In genomic region chr1:48225579-48225978, GRCh38 we compare ENCODE assay signal across 19 cellular contexts. TPM values are rescaled to one million over a fixed set of nuclear protein-coding genes. Genes with fewer than 3 reads are reported as not detected.
A peak's percentile ranks its signal among the peaks of the same experiment; 100 is the strongest.
DNase-seq lines count a peak whose midpoint lies in the region; ATAC-seq, FAIRE-seq and TF ChIP-seq lines count a peak whose summit lies in the region.
"Had no signal": no experiment of that assay in that cellular context is flagged by ENCODE, and none has a peak within 500 bp of the region (broad histone marks: within the 10 kb centered on the region; RNA-seq: fewer than 3 reads in every experiment).

No MANE protein-coding gene starts in this region.

- H3K27ac Mint-ChIP-seq in natural killer cell (peak overlapping the region; percentile 7 to 30), immature natural killer cell (peak overlapping the region; percentile 1 to 58 (median 18))
- H3K27ac Mint-ChIP-seq in natural killer cell treated with Interleukin-12 subunit alpha and Interleukin-12 subunit beta and Interleukin-15 and Interleukin-18, amount 100 ng/mL, for 72 hours = no peak overlapping the region
- H3K27ac Mint-ChIP-seq: GM23338 had no signal

- intact Hi-C loops in natural killer cell (cut with micrococcal nuclease) = no loop called here

- H3K36me3 ChIP-seq in bronchial epithelial cell (ENCODE audit: control insufficient read depth, insufficient read depth, low read length) = no peaks in the 10 kb centered on the region
- H3K36me3 ChIP-seq: BE2C had no signal

- H3K9me3 Mint-ChIP-seq in natural killer cell = no peaks in the 10 kb centered on the region
- no peaks in the 10 kb centered on the region for H3K9me3 Mint-ChIP-seq in natural killer cell treated with Interleukin-12 subunit alpha and Interleukin-12 subunit beta and Interleukin-15 and Interleukin-18, amount 100 ng/mL, for 72 hours
- no peaks in the 10 kb centered on the region for H3K9me3 Mint-ChIP-seq in immature natural killer cell
- H3K9me3 Mint-ChIP-seq: CD4-positive, alpha-beta T cell; GM23338 had no signal

- ATAC-seq in natural killer cell = peak in 1 of 3 donors; percentile 27
- ATAC-seq in natural killer cell treated with Interleukin-12 subunit alpha and Interleukin-12 subunit beta and Interleukin-15 and Interleukin-18, amount 100 ng/mL, for 72 hours = no peak
- no peak for ATAC-seq in HG02885 (IDR thresholded peaks at IDR 0.05; ENCODE audit: poor library complexity, unreplicated experiment)
- ATAC-seq: GM23338, HCT116 had no signal

- TF ChIP-seq CTCF in natural killer cell (IDR thresholded peaks at IDR 0.05) (no peak), bronchial epithelial cell (IDR thresholded peaks at IDR 0.05; ENCODE audit: insufficient read depth, low read length, severe bottlenecking) (no peak)

- H3K36me3 Mint-ChIP-seq in natural killer cell (no peaks in the 10 kb centered on the region), immature natural killer cell (peaks cover 0 to 4% (median 0%) of the 10 kb centered on the region in 3 donors)
- no peaks in the 10 kb centered on the region for H3K36me3 Mint-ChIP-seq in natural killer cell treated with Interleukin-12 subunit alpha and Interleukin-12 subunit beta and Interleukin-15 and Interleukin-18, amount 100 ng/mL, for 72 hours

- FAIRE-seq in bronchial epithelial cell (lab: Jason Lieb, UNC) = peak; percentile 88
- FAIRE-seq: A204.1 had no signal

- H3K4me1 Mint-ChIP-seq in natural killer cell (peaks cover 14 to 16% of the 10 kb centered on the region in 2 donors), immature natural killer cell (peaks cover 19 to 21% of the 10 kb centered on the region in 2 donors)
- peaks cover 14 to 19% of the 10 kb centered on the region in 2 donors for H3K4me1 Mint-ChIP-seq in natural killer cell treated with Interleukin-12 subunit alpha and Interleukin-12 subunit beta and Interleukin-15 and Interleukin-18, amount 100 ng/mL, for 72 hours (ENCODE audit: low read depth in 2 of 2)

- peak overlapping the region; percentile 0 for H3K4me3 Mint-ChIP-seq in natural killer cell
- H3K4me3 Mint-ChIP-seq in natural killer cell treated with Interleukin-12 subunit alpha and Interleukin-12 subunit beta and Interleukin-15 and Interleukin-18, amount 100 ng/mL, for 72 hours = no peak overlapping the region
- peak overlapping the region; percentile 4 to 36 (median 25) for H3K4me3 Mint-ChIP-seq in immature natural killer cell
- H3K4me3 Mint-ChIP-seq: CD4-positive, alpha-beta T cell; GM23338 had no signal

- no peaks in the 10 kb centered on the region for H3K27me3 Mint-ChIP-seq in natural killer cell (ENCODE audit: low read depth in 2 of 2)
- H3K27me3 Mint-ChIP-seq in natural killer cell treated with Interleukin-12 subunit alpha and Interleukin-12 subunit beta and Interleukin-15 and Interleukin-18, amount 100 ng/mL, for 72 hours = no peaks in the 10 kb centered on the region
- peaks cover 0 to 1% (median 1%) of the 10 kb centered on the region in 3 donors for H3K27me3 Mint-ChIP-seq in immature natural killer cell (ENCODE audit: low read depth in 3 of 3)
- H3K27me3 Mint-ChIP-seq: CD4-positive, alpha-beta T cell had no signal

- no peaks in the 10 kb centered on the region for H3K27me3 ChIP-seq in bronchial epithelial cell (ENCODE audit: control insufficient read depth, insufficient read depth, low read length)
- H3K27me3 ChIP-seq: BE2C had no signal

- no peak for DNase-seq in natural killer cell
- no peak for DNase-seq in natural killer cell treated with Interleukin-12 subunit alpha and Interleukin-12 subunit beta and Interleukin-15 and Interleukin-18, amount 100 ng/mL, for 72 hours (ENCODE audit: low spot score)
- DNase-seq in bronchial epithelial cell (ENCODE audit: low read depth) = no peak
- no peak for DNase-seq in immature natural killer cell
- DNase-seq in RPMI8226 = no peak
- DNase-seq in NAMALWA (ENCODE audit: low spot score) = no peak
- DNase-seq: ACHN; BE2C; C1 segment of cervical spinal cord; CD4-positive, alpha-beta T cell; DMS153; DMS79; GF-D8; H7 had no signal

- no peak overlapping the region for H3K4me3 ChIP-seq in bronchial epithelial cell (ENCODE audit: low read depth, low read length)
- H3K4me3 ChIP-seq: GM23338 had no signal

RNA-seq across cellular contexts. Expression of gene SLC5A9, which starts 3.1 kb away (rescaled TPM):
- total RNA-seq in natural killer cell (not detected), bronchial epithelial cell (not detected in 2 replicates)
- not detected for total RNA-seq in natural killer cell treated with Interleukin-12 subunit alpha and Interleukin-12 subunit beta and Interleukin-15 and Interleukin-18, amount 100 ng/mL, for 72 hours
- polyA plus RNA-seq in immature natural killer cell = not detected
- total RNA-seq: CD4-positive, alpha-beta T cell; Daoy had no signal

Comparison
In these comparisons a context has a peak if more than half of its experiments do, and no peak if none do; other contexts are left out.
1. H3K27ac Mint-ChIP-seq: peak in natural killer cell (2 of 2) and immature natural killer cell (6 of 6); none in natural killer cell treated with Interleukin-12 subunit alpha and Interleukin-12 subunit beta and Interleukin-15 and Interleukin-18, amount 100 ng/mL, for 72 hours (0 of 2).